8 cellular contexts compared by ENCODE assay signal in the genomic region with DNA sequence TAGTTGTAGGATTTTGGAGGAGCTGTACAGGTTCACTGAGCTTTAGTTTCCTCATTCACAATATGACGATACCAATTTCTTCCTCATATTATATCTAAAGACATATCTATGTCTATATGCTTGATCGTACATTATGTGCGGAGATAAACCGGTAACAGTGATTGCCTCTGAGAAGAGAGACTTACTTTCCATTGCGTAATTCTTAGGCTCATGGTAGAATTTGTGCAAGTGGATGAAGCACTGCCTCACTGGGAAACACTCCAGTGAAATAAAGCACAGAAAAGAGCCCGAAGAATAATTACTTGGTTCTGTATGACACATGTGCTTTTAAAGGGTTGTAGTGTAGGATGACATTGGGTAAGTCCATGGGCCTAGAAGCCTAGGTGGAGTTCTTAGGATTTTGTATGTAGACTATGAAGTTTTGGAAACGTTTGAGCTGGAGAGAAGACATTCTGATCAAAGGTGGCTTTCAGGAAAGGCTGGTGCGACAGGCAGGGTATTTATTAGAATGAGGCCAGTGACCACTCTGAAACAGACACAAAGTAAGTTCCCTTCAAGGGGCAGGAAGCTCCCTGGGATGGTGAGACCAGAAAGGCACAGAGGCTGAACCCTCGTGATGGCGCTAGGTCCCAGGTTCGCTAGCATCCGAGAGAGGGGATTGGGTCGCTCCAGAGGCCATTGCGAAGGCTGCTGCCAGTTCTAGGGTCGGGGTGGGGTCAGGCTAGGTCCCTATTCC. TPM values are rescaled to one million over a fixed set of nuclear protein-coding genes. Genes with fewer than 3 reads are reported as not detected.
DNase-seq lines count a peak whose midpoint lies in the region; ATAC-seq and TF ChIP-seq lines count a peak whose summit lies in the region.

No MANE protein-coding gene starts in this region.

- H3K27me3 Mint-ChIP-seq in naive thymus-derived CD4-positive, alpha-beta T cell: no peaks in the 10 kb centered on the region

- ATAC-seq in naive thymus-derived CD4-positive, alpha-beta T cell: peak; percentile 36

- no peak for TF ChIP-seq CTCF in NB4 (IDR thresholded peaks at IDR 0.05; ENCODE audit: low read depth, low read length)

- CTCF ChIA-PET in naive thymus-derived CD4-positive, alpha-beta T cell (lab: Charles Lee): interaction anchor here (0.7 to 2.1 kb wide), 5 partner anchors 10 to 119 kb away, joined by 3 to 7 read pairs (median 3); no protein-coding TSS in a partner anchor

- H3K4me3 ChIP-seq in HAP-1: peak overlapping the region; percentile 95
- peak overlapping the region; percentile 64 for H3K4me3 ChIP-seq in NB4 (ENCODE audit: low read depth, low read length)
- peak overlapping the region; percentile 88 for H3K4me3 ChIP-seq in effector memory CD4-positive, alpha-beta T cell (ENCODE audit: insufficient read depth, low read depth, low read length, poor library complexity, severe bottlenecking)
- peak overlapping the region; percentile 73 for H3K4me3 ChIP-seq in naive thymus-derived CD4-positive, alpha-beta T cell (ENCODE audit: low read length)

- H3K36me3 ChIP-seq in HAP-1 (replicated peaks): peaks cover 8% of the 10 kb centered on the region
- peaks cover under 1% of the 10 kb centered on the region for H3K36me3 ChIP-seq in effector memory CD4-positive, alpha-beta T cell (ENCODE audit: control insufficient read depth, insufficient read depth, low read length)
- H3K36me3 ChIP-seq in naive thymus-derived CD4-positive, alpha-beta T cell (ENCODE audit: control insufficient read depth in 2 of 3, insufficient read depth in 3 of 3, low read length in 3 of 3): peaks cover 0 to 5% (median 0%) of the 10 kb centered on the region in 3 experiments

- H3K4me3 Mint-ChIP-seq in naive thymus-derived CD4-positive, alpha-beta T cell: peak overlapping the region; percentile 86 to 98 (median 96)

- H3K36me3 Mint-ChIP-seq in naive thymus-derived CD4-positive, alpha-beta T cell: peaks cover 0 to 4% (median 0%) of the 10 kb centered on the region in 5 donors

- in situ Hi-C loops in HAP-1 (cut with MboI; ENCODE audit: low sequenced_read_pairs): no loop called here

- H3K27me3 ChIP-seq in HAP-1 (ENCODE audit: low read depth): no peaks in the 10 kb centered on the region
- no peaks in the 10 kb centered on the region for H3K27me3 ChIP-seq in effector memory CD4-positive, alpha-beta T cell (replicated peaks; ENCODE audit: control insufficient read depth, insufficient read depth, low read length, poor library complexity, severe bottlenecking)
- no peaks in the 10 kb centered on the region for H3K27me3 ChIP-seq in naive thymus-derived CD4-positive, alpha-beta T cell (ENCODE audit: control insufficient read depth in 2 of 2, insufficient read depth in 2 of 2, low read length in 2 of 2)

- POLR2A ChIA-PET in naive thymus-derived CD4-positive, alpha-beta T cell (lab: Charles Lee): interaction anchor here (0.6 to 2.4 kb wide), 6 partner anchors 11 to 84 kb away, joined by 3 to 11 read pairs (median 4); a partner anchor contains a TSS

- H3K4me1 ChIP-seq in HAP-1: peaks cover 8% of the 10 kb centered on the region
- peaks cover 7% of the 10 kb centered on the region for H3K4me1 ChIP-seq in effector memory CD4-positive, alpha-beta T cell (ENCODE audit: control insufficient read depth, insufficient read depth, low read length, poor library complexity, severe bottlenecking)
- peaks cover 8 to 16% of the 10 kb centered on the region in 2 donors for H3K4me1 ChIP-seq in naive thymus-derived CD4-positive, alpha-beta T cell (ENCODE audit: control insufficient read depth in 2 of 2, insufficient read depth in 2 of 2, low read length in 2 of 2)

- H3K9me3 ChIP-seq in HAP-1: no peaks in the 10 kb centered on the region
- no peaks in the 10 kb centered on the region for H3K9me3 ChIP-seq in effector memory CD4-positive, alpha-beta T cell (ENCODE audit: control insufficient read depth, low read length)
- no peaks in the 10 kb centered on the region for H3K9me3 ChIP-seq in naive thymus-derived CD4-positive, alpha-beta T cell (ENCODE audit: control insufficient read depth in 2 of 3, low read length in 3 of 3)

- peak overlapping the region; percentile 71 for H3K27ac ChIP-seq in effector memory CD4-positive, alpha-beta T cell (ENCODE audit: insufficient read depth, low read length, poor library complexity, severe bottlenecking)
- H3K27ac ChIP-seq in naive thymus-derived CD4-positive, alpha-beta T cell (ENCODE audit: low read depth, low read length): peak overlapping the region; percentile 76

- intact Hi-C loops in naive thymus-derived CD4-positive, alpha-beta T cell (cut with micrococcal nuclease): loop anchor here (1.0 to 5.0 kb wide), 12 partner anchors 27 to 666 kb away; a partner anchor contains a TSS

- no peak for TF ChIP-seq POLR2A in NB4 (IDR thresholded peaks at IDR 0.05; ENCODE audit: extremely low read depth, insufficient read length)

- peak overlapping the region; percentile 76 to 96 (median 91) for H3K27ac Mint-ChIP-seq in naive thymus-derived CD4-positive, alpha-beta T cell

- H3K9me3 Mint-ChIP-seq in naive thymus-derived CD4-positive, alpha-beta T cell: no peaks in the 10 kb centered on the region

- DNase-seq in DMS 273 treated with DMSO at 0.1 percent for 48 hours (lab: John Stamatoyannopoulos, UW) (peak; percentile 12), DMS 273 (lab: John Stamatoyannopoulos, UW; ENCODE audit: unreplicated experiment) (no peak), HAP-1 (ENCODE audit: low spot score in 2 of 2) (no peak), NB4 (ENCODE audit: low read depth) (peak; percentile 20), NCI-H1048 (lab: John Stamatoyannopoulos, UW) (no peak)
- no peak for DNase-seq in effector memory CD4-positive, alpha-beta T cell
- DNase-seq in naive thymus-derived CD4-positive, alpha-beta T cell: no peak
- no peak for DNase-seq in activated CD4-positive, alpha-beta T cell treated with anti-CD3 and anti-CD28 coated beads, Interleukin-2, amount 50 U/mL, for 4 hours

- peaks cover 10 to 35% (median 26%) of the 10 kb centered on the region in 7 donors for H3K4me1 Mint-ChIP-seq in naive thymus-derived CD4-positive, alpha-beta T cell

RNA-seq across cellular contexts. Expression of a gene that starts 0.6 kb away (rescaled TPM):
- 10 to 100 TPM; 17.3 to 57.4 (median 26.4) TPM for total RNA-seq in naive thymus-derived CD4-positive, alpha-beta T cell
- polyA plus RNA-seq in naive thymus-derived CD4-positive, alpha-beta T cell: 100 to 1,000 TPM in 1 of 2 donors, 10 to 100 TPM in 1; 59.9 to 104 TPM

RNA-seq across cellular contexts. Expression of a gene that starts 48.7 kb away (rescaled TPM):
- 10 to 100 TPM in 3 of 5 experiments, 1 to 10 TPM in 2; 3.9 to 13.3 (median 10.3) TPM for total RNA-seq in naive thymus-derived CD4-positive, alpha-beta T cell
- polyA plus RNA-seq in naive thymus-derived CD4-positive, alpha-beta T cell: 1 to 10 TPM; 4.5 to 8.3 TPM

Comparison
In these comparisons a context has a peak if more than half of its experiments do, and no peak if none do; other contexts are left out.
1. DNase-seq: peak in DMS 273 treated with DMSO at 0.1 percent for 48 hours (single experiment) and NB4 (single experiment); none in DMS 273 (single experiment), HAP-1 (0 of 2), effector memory CD4-positive, alpha-beta T cell (0 of 3), naive thymus-derived CD4-positive, alpha-beta T cell (0 of 9), NCI-H1048 (single experiment) and activated CD4-positive, alpha-beta T cell treated with anti-CD3 and anti-CD28 coated beads, Interleukin-2, amount 50 U/mL, for 4 hours (0 of 2).
2. Peak in every context shown above with its lines, with median percentiles within 50 percentile points of each other: H3K4me3 ChIP-seq.